8 cellular contexts compared by ENCODE assay signal in the genomic region with DNA sequence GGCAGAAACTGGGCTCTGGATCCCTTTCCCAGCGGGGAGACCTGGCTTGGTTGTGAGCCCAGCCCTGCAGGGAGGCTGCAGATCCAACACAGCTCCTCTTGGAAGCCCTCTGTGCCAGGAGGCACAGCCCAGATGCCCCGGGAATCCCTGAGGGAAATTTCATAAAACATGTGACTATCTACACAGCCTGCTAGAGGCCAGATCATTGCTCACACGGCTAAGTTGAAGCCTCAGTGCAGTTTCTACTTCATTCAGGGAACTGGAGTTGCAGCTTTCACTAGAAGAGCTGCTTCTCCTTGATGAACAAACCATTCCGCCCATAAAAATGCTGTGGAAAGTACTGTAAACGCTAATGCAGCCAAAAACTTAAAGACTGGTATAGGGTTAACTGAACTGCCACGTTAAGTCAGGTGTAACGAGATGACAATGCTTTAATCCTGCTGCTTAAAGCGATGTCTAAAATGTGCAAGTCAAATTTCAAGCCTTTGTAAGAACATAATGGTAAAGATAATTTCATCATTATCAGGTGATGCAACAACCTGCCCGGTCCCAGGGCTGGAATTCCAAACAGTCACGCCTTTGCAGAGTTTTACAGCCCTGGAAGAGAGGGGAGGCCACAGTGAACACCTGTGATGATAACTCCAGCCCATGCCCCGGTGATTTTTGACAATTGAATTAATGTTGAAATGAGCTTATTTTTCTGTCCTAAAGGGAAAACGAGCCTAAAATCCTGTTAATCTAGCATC.
A peak's percentile ranks its signal among the peaks of the same experiment; 100 is the strongest.
DNase-seq lines count a peak whose midpoint lies in the region; ATAC-seq and TF ChIP-seq lines count a peak whose summit lies in the region.

No MANE protein-coding gene starts in this region.

- no peak overlapping the region for H2AFZ ChIP-seq in neural progenitor cell (replicated peaks)

- POLR2A ChIA-PET in Caco-2 (lab: Charles Lee): interaction anchor here (0.5 kb wide), 1 partner anchor 196 kb away, joined by 4 read pairs; no protein-coding TSS in a partner anchor

- H3K9ac ChIP-seq in neural progenitor cell: no peak overlapping the region

- intact Hi-C loops in Caco-2 (cut with micrococcal nuclease; ENCODE audit: unreplicated experiment): loop anchor here (1.0 to 5.0 kb wide), 4 partner anchors 37 to 121 kb away; no protein-coding TSS in a partner anchor
- intact Hi-C loops in stomach (cut with DNase I; ENCODE audit: low total_unique reads): no loop called here

- H3K27ac ChIP-seq in brain microvascular endothelial cell: peak overlapping the region; percentile 91
- H3K27ac ChIP-seq in neural progenitor cell: no peak overlapping the region
- H3K27ac ChIP-seq in stomach: no peak overlapping the region

- BruUV-seq in Caco-2 (replicated peaks; lab: Mats Ljungman, UMichigan): no TSS peak

- no peaks in the 10 kb centered on the region for H4K20me1 ChIP-seq in neural progenitor cell (ENCODE audit: low read depth)

- H3K9me3 Mint-ChIP-seq in Caco-2 (ENCODE audit: unreplicated experiment) (peaks cover 7% of the 10 kb centered on the region), neural progenitor cell (peaks cover 8% of the 10 kb centered on the region)

- H3K27ac Mint-ChIP-seq in Caco-2 (ENCODE audit: unreplicated experiment): peak overlapping the region; percentile 100
- peak overlapping the region; percentile 46 for H3K27ac Mint-ChIP-seq in neural progenitor cell

- TF ChIP-seq CTCF in Caco-2 (IDR thresholded peaks at IDR 0.05; ENCODE audit: insufficient read depth in 1 of 2, low read depth in 1 of 2, low read length in 1 of 2, severe bottlenecking in 1 of 2, unreplicated experiment in 1 of 2): no peak
- TF ChIP-seq CTCF in brain microvascular endothelial cell (IDR thresholded peaks at IDR 0.05; ENCODE audit: low read depth, low read length, missing control alignments): no peak
- no peak for TF ChIP-seq CTCF in neural progenitor cell (IDR thresholded peaks at IDR 0.05)
- no peak for TF ChIP-seq CTCF in stomach (IDR thresholded peaks at IDR 0.05)

- WGBS in stomach, 5 donors: 56 to 74% (median 60%) methylated on average over 12 of the region's 12 CpGs

- H3K4me2 ChIP-seq in neural progenitor cell: no peak overlapping the region

- H3K4me1 Mint-ChIP-seq in Caco-2 (ENCODE audit: low read depth, unreplicated experiment): peaks cover 56% of the 10 kb centered on the region
- peaks cover 34% of the 10 kb centered on the region for H3K4me1 Mint-ChIP-seq in neural progenitor cell

- DNase-seq in Caco-2 (peak; percentile 87 to 89), LHCN-M2 (ENCODE audit: low read depth) (peak; percentile 29), brain microvascular endothelial cell (no peak), neural progenitor cell (ENCODE audit: low spot score) (no peak), NCI-H774 (lab: John Stamatoyannopoulos, UW) (no peak), stomach (no peak), GDM1 (lab: John Stamatoyannopoulos, UW) (no peak)

- no peaks in the 10 kb centered on the region for H3K27me3 ChIP-seq in Caco-2 (replicated peaks; ENCODE audit: control insufficient read depth, insufficient read depth, low read length)
- H3K27me3 ChIP-seq in brain microvascular endothelial cell (replicated peaks): no peaks in the 10 kb centered on the region
- no peaks in the 10 kb centered on the region for H3K27me3 ChIP-seq in neural progenitor cell
- H3K27me3 ChIP-seq in stomach: no peaks in the 10 kb centered on the region

- H3K36me3 Mint-ChIP-seq in Caco-2 (ENCODE audit: insufficient read depth, unreplicated experiment): peaks cover 55% of the 10 kb centered on the region
- peaks cover 32% of the 10 kb centered on the region for H3K36me3 Mint-ChIP-seq in neural progenitor cell

- H3K4me1 ChIP-seq in Caco-2 (peaks cover 50% of the 10 kb centered on the region), neural progenitor cell (peaks cover 6% of the 10 kb centered on the region), stomach (peaks cover 4 to 29% (median 20%) of the 10 kb centered on the region in 4 donors)

- H3K27me3 Mint-ChIP-seq in Caco-2 (ENCODE audit: insufficient read depth, unreplicated experiment) (no peaks in the 10 kb centered on the region), neural progenitor cell (ENCODE audit: insufficient read depth, low read depth) (peaks cover 6% of the 10 kb centered on the region)

- no peaks in the 10 kb centered on the region for H3K36me3 ChIP-seq in Caco-2 (ENCODE audit: control insufficient read depth, insufficient read depth, low read length)
- H3K36me3 ChIP-seq in brain microvascular endothelial cell (replicated peaks): no peaks in the 10 kb centered on the region
- no peaks in the 10 kb centered on the region for H3K36me3 ChIP-seq in neural progenitor cell
- no peaks in the 10 kb centered on the region for H3K36me3 ChIP-seq in stomach

- in situ Hi-C loops in brain microvascular endothelial cell (cut with HindIII; ENCODE audit: low pct_ligation_motif_present, low sequenced_read_pairs): no loop called here

- no peak overlapping the region for H3K4me3 ChIP-seq in Caco-2 (ENCODE audit: low read depth, low read length)
- H3K4me3 ChIP-seq in brain microvascular endothelial cell (ENCODE audit: low read depth, low read length): no peak overlapping the region
- no peak overlapping the region for H3K4me3 ChIP-seq in neural progenitor cell
- H3K4me3 ChIP-seq in stomach: no peak overlapping the region

- H3K4me3 Mint-ChIP-seq in Caco-2 (ENCODE audit: unreplicated experiment) (peak overlapping the region; percentile 73), neural progenitor cell (no peak overlapping the region)

- no peak for TF ChIP-seq POLR2A in stomach (IDR thresholded peaks at IDR 0.05)

- ATAC-seq in HG02571 (IDR thresholded peaks at IDR 0.05; ENCODE audit: unreplicated experiment): no peak

- CTCF ChIA-PET in Caco-2 (lab: Charles Lee): interaction anchor here (0.7 to 1.3 kb wide), 4 partner anchors 16 to 56 kb away, joined by 3 to 4 read pairs (median 4); no protein-coding TSS in a partner anchor

- no peaks in the 10 kb centered on the region for H3K79me2 ChIP-seq in neural progenitor cell (ENCODE audit: low read depth)

- no peaks in the 10 kb centered on the region for H3K9me3 ChIP-seq in Caco-2
- H3K9me3 ChIP-seq in neural progenitor cell (ENCODE audit: low read depth): no peaks in the 10 kb centered on the region
- no peaks in the 10 kb centered on the region for H3K9me3 ChIP-seq in stomach

- no peaks in the 10 kb centered on the region for H3F3A ChIP-seq in neural progenitor cell (ENCODE audit: low read depth)

- no peak for TF ChIP-seq EP300 in stomach (IDR thresholded peaks at IDR 0.05)

Comparison
In these comparisons a context has a peak if more than half of its experiments do, and no peak if none do; other contexts are left out.
1. DNase-seq: peak in Caco-2 (2 of 2) and LHCN-M2 (single experiment); none in brain microvascular endothelial cell (single experiment), neural progenitor cell (single experiment), NCI-H774 (single experiment), stomach (single experiment) and GDM1 (single experiment).